In genomic region chr2:230913812-230914211, GRCh38 we compare ENCODE assay signal across 1 cellular context.
A peak's percentile ranks its signal among the peaks of the same experiment; 100 is the strongest.
TF ChIP-seq lines count a peak whose summit lies in the region.

No MANE protein-coding gene starts in this region.

TF ChIP-seq in H1, 55 proteins besides CTCF, POLR2A, EP300 and RAD21:
- TF ChIP-seq KDM4A (IDR thresholded peaks at IDR 0.05; ENCODE audit: low read depth, low read length, severe bottlenecking), result no peak
- TF ChIP-seq RFX5 (IDR thresholded peaks at IDR 0.05; ENCODE audit: borderline replicate concordance, low read depth, low read length), result peak; percentile 79
TF ChIP-seq in H1: peak in this region for 1.
